In genomic region chr17:44775838-44776621, GRCh38 we compare ENCODE assay signal across 8 cellular contexts. TPM values are rescaled to one million over a fixed set of nuclear protein-coding genes. Genes with fewer than 3 reads are reported as not detected.
A peak's percentile ranks its signal among the peaks of the same experiment; 100 is the strongest.
DNase-seq lines count a peak whose midpoint lies in the region; ATAC-seq and TF ChIP-seq lines count a peak whose summit lies in the region.

No MANE protein-coding gene starts in this region.

- H3K79me2 ChIP-seq in OCI-LY7 (ENCODE audit: insufficient read depth, low read depth, low read length): no peaks in the 10 kb centered on the region

- TF ChIP-seq CTCF in CD14-positive monocyte (IDR thresholded peaks at IDR 0.05) (no peak), OCI-LY7 (conservative IDR thresholded peaks at IDR 0.05; ENCODE audit: low read length) (no peak)

- H3K9me3 ChIP-seq in OCI-LY7 (ENCODE audit: low read length) (no peaks in the 10 kb centered on the region), ectodermal cell (ENCODE audit: control insufficient read depth, low read length) (no peaks in the 10 kb centered on the region), muscle layer of colon (ENCODE audit: low read length) (no peaks in the 10 kb centered on the region)

- H3K36me3 Mint-ChIP-seq in CD14-positive monocyte: no peaks in the 10 kb centered on the region

- ATAC-seq in GM21723 (IDR thresholded peaks at IDR 0.05; ENCODE audit: unreplicated experiment) (peak; percentile 20), HG03378 (IDR thresholded peaks at IDR 0.05; ENCODE audit: unreplicated experiment) (no peak)

- POLR2A ChIA-PET in OCI-LY7 (lab: Charles Lee): interaction anchor here (0.7 kb wide), 2 partner anchors 19 to 105 kb away, joined by 3 to 4 read pairs; no protein-coding TSS in a partner anchor

- peak overlapping the region; percentile 37; the same call in 1 of the 2 replicates for H2AFZ ChIP-seq in OCI-LY7 (ENCODE audit: low read length)

- 15 to 17% methylated on average over 41 to 42 of the region's 43 CpGs for WGBS in ectodermal cell, 2 experiments

- BruUV-seq in OCI-LY7 (replicated peaks; lab: Mats Ljungman, UMichigan): no TSS peak

- no peak overlapping the region for H3K27ac ChIP-seq in OCI-LY7 (ENCODE audit: low read depth, low read length, poor library complexity, severe bottlenecking)
- H3K27ac ChIP-seq in ectodermal cell (ENCODE audit: insufficient read depth, low read depth, low read length, poor library complexity, severe bottlenecking): no peak overlapping the region
- peak overlapping the region; percentile 79 for H3K27ac ChIP-seq in muscle layer of colon (ENCODE audit: low read depth, low read length)

- H3K4me3 Mint-ChIP-seq in CD14-positive monocyte: peak overlapping the region; percentile 79 to 90

- peak overlapping the region in 1 of 7 donors; percentile 76 for H3K27ac Mint-ChIP-seq in CD14-positive monocyte

- H3K36me3 ChIP-seq in OCI-LY7 (ENCODE audit: insufficient read depth, low read length) (no peaks in the 10 kb centered on the region), ectodermal cell (ENCODE audit: control insufficient read depth, insufficient read depth, low read length) (no peaks in the 10 kb centered on the region), muscle layer of colon (ENCODE audit: insufficient read depth, low read length) (no peaks in the 10 kb centered on the region)

- H3K4me3 ChIP-seq in OCI-LY7 (ENCODE audit: low read depth, low read length, poor library complexity, severe bottlenecking) (peak overlapping the region; percentile 72), ectodermal cell (ENCODE audit: insufficient read depth, low read depth, low read length) (peak overlapping the region; percentile 29), muscle layer of colon (ENCODE audit: low read depth in 1 of 2, low read length in 2 of 2) (peak overlapping the region; percentile 72 to 90)

- H3K9ac ChIP-seq in muscle layer of colon (ENCODE audit: low read length): peak overlapping the region; percentile 54

- H3K9me3 Mint-ChIP-seq in CD14-positive monocyte: peaks cover 0 to 2% (median 0%) of the 10 kb centered on the region in 7 donors

- H4K20me1 ChIP-seq in OCI-LY7 (ENCODE audit: insufficient read depth, low read length): no peaks in the 10 kb centered on the region

- H3K4me2 ChIP-seq in OCI-LY7 (ENCODE audit: low read length): peak overlapping the region; percentile 68

- H3K4me1 ChIP-seq in OCI-LY7 (ENCODE audit: insufficient read depth, low read length, poor library complexity, severe bottlenecking) (peaks cover 19% of the 10 kb centered on the region), ectodermal cell (ENCODE audit: control insufficient read depth, insufficient read depth, low read length) (no peaks in the 10 kb centered on the region), muscle layer of colon (ENCODE audit: insufficient read depth, low read length) (peaks cover 26% of the 10 kb centered on the region)

- H3K4me1 Mint-ChIP-seq in CD14-positive monocyte: peaks cover 34% of the 10 kb centered on the region

- CTCF ChIA-PET in OCI-LY7 (lab: Charles Lee; ENCODE audit: unreplicated experiment): interaction anchor here (0.7 to 0.8 kb wide), 2 partner anchors 65 to 75 kb away, joined by 4 to 5 read pairs; no protein-coding TSS in a partner anchor

- H3K9me2 ChIP-seq in OCI-LY7 (ENCODE audit: insufficient read depth, low read length): no peaks in the 10 kb centered on the region

- peaks cover 22 to 49% (median 34%) of the 10 kb centered on the region in 3 donors for H3K27me3 Mint-ChIP-seq in CD14-positive monocyte (ENCODE audit: low read depth in 3 of 3)

- H3K27me3 ChIP-seq in ectodermal cell (ENCODE audit: control insufficient read depth, insufficient read depth, low read length, poor library complexity, severe bottlenecking): peaks cover 21% of the 10 kb centered on the region
- peaks cover 6 to 7% of the 10 kb centered on the region in 2 donors for H3K27me3 ChIP-seq in muscle layer of colon (ENCODE audit: control insufficient read depth in 1 of 2, insufficient read depth in 2 of 2, low read length in 2 of 2)

- no peak for DNase-seq in CD14-positive monocyte (ENCODE audit: low spot score)
- DNase-seq in OCI-LY7 (ENCODE audit: low spot score): no peak
- no peak for DNase-seq in stimulated activated CD4-positive, alpha-beta T cell treated with anti-CD3 and anti-CD28 coated beads, Interleukin-1b, Interleukin-23, amount 100 ng/mL, for 48 hours
- DNase-seq in dedifferentiated amniotic fluid mesenchymal stem cell (ENCODE audit: extremely low spot score): no peak

- intact Hi-C loops in CD14-positive monocyte (cut with micrococcal nuclease) (loop anchor here (1.0 to 10.0 kb wide), 4 partner anchors 89 to 359 kb away; partner anchors contain the start of genes ACBD4 (in 2 of the 2) and PLCD3 (in 2 of the 2)), OCI-LY7 (cut with micrococcal nuclease; ENCODE audit: unreplicated experiment) (loop anchor here (1.0 to 2.0 kb wide), 2 partner anchors 53 to 89 kb away; no protein-coding TSS in a partner anchor)

RNA-seq across cellular contexts. Expression of gene ADAM11, which starts 17.2 kb away (rescaled TPM):
- not detected for polyA plus RNA-seq in CD14-positive monocyte
- 2.1 and 3.3 TPM in 2 replicates for total RNA-seq in OCI-LY7 (2014; rRNA removed; shearing (Covaris generic))
- total RNA-seq in OCI-LY7 (2022): 1.1 and 1.4 TPM in 2 replicates
- 9.5 TPM for polyA plus RNA-seq in ectodermal cell (2013, experiment 1 of 4)
- polyA plus RNA-seq in ectodermal cell (2013, experiment 2 of 4): 9.9 TPM
- polyA plus RNA-seq in ectodermal cell (2013, experiment 3 of 4): 6.6 TPM
- polyA plus RNA-seq in ectodermal cell (2013, experiment 4 of 4): 7.2 TPM

RNA-seq across cellular contexts. Expression of gene GJC1, which starts 54.1 kb away (rescaled TPM):
- not detected for polyA plus RNA-seq in CD14-positive monocyte
- total RNA-seq in OCI-LY7 (2014; rRNA removed; shearing (Covaris generic)): 14.2 and 21.1 TPM in 2 replicates
- 19.5 and 20.6 TPM in 2 replicates for total RNA-seq in OCI-LY7 (2022)
- polyA plus RNA-seq in ectodermal cell (2013, experiment 1 of 4): 81.6 TPM
- polyA plus RNA-seq in ectodermal cell (2013, experiment 2 of 4): 90.5 TPM
- polyA plus RNA-seq in ectodermal cell (2013, experiment 3 of 4): 67.7 TPM
- polyA plus RNA-seq in ectodermal cell (2013, experiment 4 of 4): 71.5 TPM

Comparison
In these comparisons a context has a peak if more than half of its experiments do, and no peak if none do; other contexts are left out.
1. H3K4me3 ChIP-seq: peak in every context shown above with its lines; median percentile 81 in muscle layer of colon; 72 in OCI-LY7; 29 in ectodermal cell.